In genomic region chr14:50542941-50543418, GRCh38 we compare ENCODE assay signal across 1 cellular context.
A peak's percentile ranks its signal among the peaks of the same experiment; 100 is the strongest.
TF ChIP-seq lines count a peak whose summit lies in the region.

No MANE protein-coding gene starts in this region.

TF ChIP-seq in K562, 482 proteins besides CTCF, POLR2A, EP300 and RAD21:
- no peak for TF ChIP-seq EWSR1 (IDR thresholded peaks at IDR 0.05; ENCODE audit: borderline replicate concordance, low read depth, partially characterized antibody)
- TF ChIP-seq ZNF764 (CRISPR knock-in tag; IDR thresholded peaks at IDR 0.05; ENCODE audit: low read depth) = no peak
- no peak for TF ChIP-seq CBFB (CRISPR knock-in tag; IDR thresholded peaks at IDR 0.05)
- TF ChIP-seq, protein P1, sequence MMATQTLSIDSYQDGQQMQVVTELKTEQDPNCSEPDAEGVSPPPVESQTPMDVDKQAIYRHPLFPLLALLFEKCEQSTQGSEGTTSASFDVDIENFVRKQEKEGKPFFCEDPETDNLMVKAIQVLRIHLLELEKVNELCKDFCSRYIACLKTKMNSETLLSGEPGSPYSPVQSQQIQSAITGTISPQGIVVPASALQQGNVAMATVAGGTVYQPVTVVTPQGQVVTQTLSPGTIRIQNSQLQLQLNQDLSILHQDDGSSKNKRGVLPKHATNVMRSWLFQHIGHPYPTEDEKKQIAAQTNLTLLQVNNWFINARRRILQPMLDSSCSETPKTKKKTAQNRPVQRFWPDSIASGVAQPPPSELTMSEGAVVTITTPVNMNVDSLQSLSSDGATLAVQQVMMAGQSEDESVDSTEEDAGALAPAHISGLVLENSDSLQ (IDR thresholded peaks at IDR 0.05) = peak; percentile 93
- no peak for TF ChIP-seq ZNF609 (CRISPR knock-in tag; IDR thresholded peaks at IDR 0.05; ENCODE audit: borderline replicate concordance)
- TF ChIP-seq, protein P2, sequence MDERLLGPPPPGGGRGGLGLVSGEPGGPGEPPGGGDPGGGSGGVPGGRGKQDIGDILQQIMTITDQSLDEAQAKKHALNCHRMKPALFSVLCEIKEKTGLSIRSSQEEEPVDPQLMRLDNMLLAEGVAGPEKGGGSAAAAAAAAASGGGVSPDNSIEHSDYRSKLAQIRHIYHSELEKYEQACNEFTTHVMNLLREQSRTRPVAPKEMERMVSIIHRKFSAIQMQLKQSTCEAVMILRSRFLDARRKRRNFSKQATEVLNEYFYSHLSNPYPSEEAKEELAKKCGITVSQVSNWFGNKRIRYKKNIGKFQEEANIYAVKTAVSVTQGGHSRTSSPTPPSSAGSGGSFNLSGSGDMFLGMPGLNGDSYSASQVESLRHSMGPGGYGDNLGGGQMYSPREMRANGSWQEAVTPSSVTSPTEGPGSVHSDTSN (CRISPR knock-in tag; IDR thresholded peaks at IDR 0.05; ENCODE audit: low read depth) = no peak
- TF ChIP-seq, protein P2 (tag; conservative IDR thresholded peaks at IDR 0.05; ENCODE audit: low read depth) = peak; percentile 69; the same call in 1 of the 2 replicates
- peak; percentile 33; the same call in 1 of the 2 replicates for TF ChIP-seq SMC3 (conservative IDR thresholded peaks at IDR 0.05; ENCODE audit: insufficient read depth, low read depth, low read length)
- peak; percentile 39 for TF ChIP-seq MEIS2 (IDR thresholded peaks at IDR 0.05; ENCODE audit: partially characterized antibody)
